26 cellular contexts compared by ENCODE assay signal in the genomic region with DNA sequence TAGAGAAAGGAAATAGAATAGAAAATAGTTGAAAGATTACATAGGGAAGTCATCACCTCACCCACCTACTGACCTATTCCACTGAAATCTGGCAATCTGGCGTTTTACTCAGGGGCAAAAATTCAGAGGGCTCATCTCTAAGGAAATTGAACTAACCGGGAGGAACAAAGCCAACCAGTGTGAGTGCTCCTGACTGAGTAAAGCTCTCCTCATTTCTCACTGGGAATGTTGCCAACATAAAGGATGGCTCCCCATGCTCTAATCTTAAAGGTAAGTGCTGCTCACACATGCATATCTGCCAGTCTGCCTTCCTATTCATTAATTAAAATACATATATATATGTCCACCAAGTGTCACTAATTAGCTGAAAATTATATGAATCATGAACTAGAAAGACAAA. TPM values are rescaled to one million over a fixed set of nuclear protein-coding genes. Genes with fewer than 3 reads are reported as not detected.
DNase-seq lines count a peak whose midpoint lies in the region; ATAC-seq and TF ChIP-seq lines count a peak whose summit lies in the region.
"Had no signal": no experiment of that assay in that cellular context is flagged by ENCODE, and none has a peak within 500 bp of the region (broad histone marks: within the 10 kb centered on the region; RNA-seq: fewer than 3 reads in every experiment).

No MANE protein-coding gene starts in this region.

- no peaks in the 10 kb centered on the region for H3K9me3 ChIP-seq in mammary epithelial cell (replicated peaks; ENCODE audit: insufficient read depth, low read length)
- H3K9me3 ChIP-seq in left lung: no peaks in the 10 kb centered on the region
- H3K9me3 ChIP-seq: adrenal gland, body of pancreas, esophagus muscularis mucosa, heart left ventricle had no signal

- H3K27me3 Mint-ChIP-seq in MCF 10A (ENCODE audit: insufficient read depth, unreplicated experiment): peaks cover 35% of the 10 kb centered on the region
- H3K27me3 Mint-ChIP-seq: activated B cell treated with CpG ODN at 0.5 μM for 24 hours had no signal

- H3K27me3 ChIP-seq in mammary epithelial cell (ENCODE audit: insufficient read depth, low read length) (no peaks in the 10 kb centered on the region), left lung (no peaks in the 10 kb centered on the region)
- H3K27me3 ChIP-seq: adrenal gland, body of pancreas, esophagus muscularis mucosa, foreskin keratinocyte, heart left ventricle had no signal

- H3K4me3 Mint-ChIP-seq in MCF 10A (ENCODE audit: unreplicated experiment): no peak overlapping the region
- H3K4me3 Mint-ChIP-seq: activated B cell treated with CpG ODN at 0.5 μM for 24 hours; activated T-cell treated with anti-CD3 and anti-CD28 coated beads, Interleukin-2, amount 50 U/mL, for 72 hours; CD14-positive monocyte; nephron had no signal

- H3K36me3 ChIP-seq in mammary epithelial cell (ENCODE audit: insufficient read depth, low read length) (no peaks in the 10 kb centered on the region), left lung (no peaks in the 10 kb centered on the region)
- H3K36me3 ChIP-seq: adrenal gland, esophagus muscularis mucosa, heart left ventricle had no signal

- H3K4me2 ChIP-seq in mammary epithelial cell (ENCODE audit: insufficient read depth, low read depth, low read length): no peak overlapping the region
- H3K4me2 ChIP-seq: PC-9 had no signal

- no peak overlapping the region for H3K9ac ChIP-seq in mammary epithelial cell (ENCODE audit: insufficient read depth, low read length)

- H3K4me1 Mint-ChIP-seq in MCF 10A (ENCODE audit: insufficient read depth, unreplicated experiment): no peaks in the 10 kb centered on the region
- H3K4me1 Mint-ChIP-seq: activated B cell treated with CpG ODN at 0.5 μM for 24 hours, CD14-positive monocyte, nephron had no signal

- H3K9me3 Mint-ChIP-seq in MCF 10A (ENCODE audit: unreplicated experiment): no peaks in the 10 kb centered on the region
- H3K9me3 Mint-ChIP-seq: activated B cell treated with CpG ODN at 0.5 μM for 24 hours; activated T-cell treated with anti-CD3 and anti-CD28 coated beads, Interleukin-2, amount 50 U/mL, for 72 hours; nephron had no signal

- H3K27ac ChIP-seq in mammary epithelial cell (ENCODE audit: insufficient read depth, low read depth, low read length) (no peak overlapping the region), left lung (no peak overlapping the region)
- H3K27ac ChIP-seq: 22Rv1, adrenal gland, body of pancreas, esophagus muscularis mucosa, foreskin keratinocyte, heart left ventricle, PC-9 had no signal

- ATAC-seq in GM19467 (IDR thresholded peaks at IDR 0.05; ENCODE audit: unreplicated experiment) (no peak), GM21717 (IDR thresholded peaks at IDR 0.05; ENCODE audit: unreplicated experiment) (no peak), left lung (no peak)
- ATAC-seq: activated T-cell treated with anti-CD3 and anti-CD28 coated beads, Interleukin-2, amount 50 U/mL, for 72 hours; body of pancreas; foreskin keratinocyte; HCT116; heart left ventricle; Right ventricle myocardium inferior had no signal

- 0% methylated on average over 1 of the region's 2 CpGs for WGBS in mammary epithelial cell (ENCODE audit: low coverage, missing lambda C conversion rate)

- H4K20me1 ChIP-seq in mammary epithelial cell (ENCODE audit: insufficient read depth, low read length): no peaks in the 10 kb centered on the region

- in situ Hi-C loops in mammary epithelial cell (cut with MboI; ENCODE audit: low sequenced_read_pairs in 2 of 2): no loop called here

- DNase-seq in DMS 273 (lab: John Stamatoyannopoulos, UW; ENCODE audit: unreplicated experiment) (peak; percentile 25), DMS 273 treated with DMSO at 0.1 percent for 48 hours (lab: John Stamatoyannopoulos, UW) (no peak), MCF 10A (ENCODE audit: unreplicated experiment) (peak; percentile 10), mammary epithelial cell (no peak), NCI-H510A treated with DMSO at 0.1 percent for 48 hours (lab: John Stamatoyannopoulos, UW) (peak; percentile 78), left lung (no peak)
- DNase-seq: activated B cell treated with CpG ODN at 0.5 μM for 24 hours; activated naive CD4-positive, alpha-beta T cell treated with Interleukin-2 at 50 U/mL for 16 hours; activated T-cell treated with anti-CD3 and anti-CD28 coated beads, Interleukin-2, amount 50 U/mL, for 72 hours; adrenal gland; body of pancreas; Calu3; dermis blood vessel endothelial cell; foreskin keratinocyte; heart left ventricle; PC-9; stimulated activated naive CD4-positive, alpha-beta T cell; SW 1271 had no signal

- intact Hi-C loops in MCF 10A (cut with micrococcal nuclease) (no loop called here), mammary epithelial cell (cut with micrococcal nuclease) (no loop called here), left lung (cut with DNase I) (no loop called here)

- H3K79me2 ChIP-seq in mammary epithelial cell (ENCODE audit: insufficient read depth, low read length): no peaks in the 10 kb centered on the region

- no peaks in the 10 kb centered on the region for H3K4me1 ChIP-seq in mammary epithelial cell (ENCODE audit: insufficient read depth, low read length)
- no peaks in the 10 kb centered on the region for H3K4me1 ChIP-seq in left lung
- H3K4me1 ChIP-seq: adrenal gland, body of pancreas, esophagus muscularis mucosa, foreskin keratinocyte, heart left ventricle had no signal

- TF ChIP-seq CTCF in MCF 10A (IDR thresholded peaks at IDR 0.05; ENCODE audit: unreplicated experiment): no peak
- no peak for TF ChIP-seq CTCF in mammary epithelial cell (conservative IDR thresholded peaks at IDR 0.05 in 1 of 2, IDR thresholded peaks at IDR 0.05 in 1 of 2; ENCODE audit: extremely low read depth in 1 of 2, insufficient read depth in 1 of 2, low read depth in 1 of 2, low read length in 2 of 2)
- no peak for TF ChIP-seq CTCF in left lung (IDR thresholded peaks at IDR 0.05)

- no peaks in the 10 kb centered on the region for H3K36me3 Mint-ChIP-seq in MCF 10A (ENCODE audit: insufficient read depth, unreplicated experiment)
- H3K36me3 Mint-ChIP-seq: CD14-positive monocyte had no signal

- CTCF ChIA-PET in MCF 10A (lab: Yijun Ruan, JAX): interaction anchor here (0.6 kb wide), 1 partner anchor 40 kb away, joined by 3 read pairs; no protein-coding TSS in a partner anchor
- CTCF ChIA-PET in mammary epithelial cell (lab: Charles Lee; ENCODE audit: low non-redundant PET): no interaction called here

- POLR2A ChIA-PET in MCF 10A (lab: Yijun Ruan, JAX): no interaction called here

- H3K4me3 ChIP-seq in mammary epithelial cell (replicated peaks in 1 of 3; ENCODE audit: insufficient read depth in 1 of 3, low read depth in 2 of 3, low read length in 3 of 3): no peak overlapping the region
- H3K4me3 ChIP-seq in left lung: no peak overlapping the region
- H3K4me3 ChIP-seq: adrenal gland, body of pancreas, esophagus muscularis mucosa, heart left ventricle, PC-9 had no signal

- BruUV-seq in MCF 10A (replicated peaks; lab: Mats Ljungman, UMichigan) (no TSS peak), mammary epithelial cell (replicated peaks; lab: Mats Ljungman, UMichigan) (no TSS peak)

- dilution Hi-C loops in mammary epithelial cell (cut with HindIII; ENCODE audit: low sequenced_read_pairs): no loop called here

- H2AFZ ChIP-seq in mammary epithelial cell (ENCODE audit: low read depth, low read length): no peak overlapping the region
- H2AFZ ChIP-seq: PC-9 had no signal

- H3K27ac Mint-ChIP-seq in MCF 10A (ENCODE audit: low read depth, unreplicated experiment): no peak overlapping the region
- H3K27ac Mint-ChIP-seq: activated B cell treated with CpG ODN at 0.5 μM for 24 hours; activated T-cell treated with anti-CD3 and anti-CD28 coated beads, Interleukin-2, amount 50 U/mL, for 72 hours; CD14-positive monocyte had no signal

RNA-seq across cellular contexts. Expression of gene DOK6, which starts 13.5 kb away (rescaled TPM):
- total RNA-seq in MCF 10A (2022): not detected in 2 replicates
- not detected for total RNA-seq in mammary epithelial cell
- not detected for polyA plus RNA-seq in mammary epithelial cell
- polyA minus RNA-seq in mammary epithelial cell: not detected
- total RNA-seq in left lung: 1 to 10 TPM; 2.9 to 5.3 TPM
- total RNA-seq: activated B cell treated with CpG ODN at 0.5 μM for 24 hours; activated T-cell treated with anti-CD3 and anti-CD28 coated beads, Interleukin-2, amount 50 U/mL, for 72 hours; Calu3; foreskin keratinocyte; PC-9 had no signal
- polyA plus RNA-seq: CD14-positive monocyte, foreskin keratinocyte had no signal

Comparison
In these comparisons a context has a peak if more than half of its experiments do, and no peak if none do; other contexts are left out.
1. DNase-seq: peak in DMS 273 (single experiment), MCF 10A (single experiment) and NCI-H510A treated with DMSO at 0.1 percent for 48 hours (single experiment); none in DMS 273 treated with DMSO at 0.1 percent for 48 hours (single experiment), mammary epithelial cell (single experiment) and left lung (0 of 2).